ENCODE assay signal across 8 cellular contexts in genomic region chr6:41713161-41713649, GRCh38. TPM values are rescaled to one million over a fixed set of nuclear protein-coding genes. Genes with fewer than 3 reads are reported as not detected.
DNase-seq lines count a peak whose midpoint lies in the region; ATAC-seq and TF ChIP-seq lines count a peak whose summit lies in the region.

No MANE protein-coding gene starts in this region.

- H4K20me1 ChIP-seq in DOHH2 (ENCODE audit: control insufficient read depth, insufficient read depth, low read depth, low read length): peaks cover 4% of the 10 kb centered on the region; the same call in 1 of the 2 replicates

- DNase-seq in ascending aorta (ENCODE audit: low spot score in 2 of 2) (peak in 1 of 2 donors; percentile 74), lower lobe of right lung (peak; percentile 76), activated T-cell treated with anti-CD3 and anti-CD28 coated beads for 4 hours (no peak), NCI-H187 (lab: John Stamatoyannopoulos, UW) (no peak), Peyer's patch (no peak)

- peaks cover 64% of the 10 kb centered on the region for H3K4me1 ChIP-seq in DOHH2 (ENCODE audit: control insufficient read depth, low read length)
- H3K4me1 ChIP-seq in ascending aorta: peaks cover 22 to 46% of the 10 kb centered on the region in 2 donors
- peaks cover 52% of the 10 kb centered on the region for H3K4me1 ChIP-seq in lower lobe of right lung
- H3K4me1 ChIP-seq in Peyer's patch: peaks cover 0 to 25% (median 23%) of the 10 kb centered on the region in 4 donors

- H3K4me2 ChIP-seq in DOHH2 (ENCODE audit: low read length): peak overlapping the region; percentile 40

- H3K79me2 ChIP-seq in DOHH2 (ENCODE audit: control insufficient read depth, low read length): peaks cover 71% of the 10 kb centered on the region

- no peaks in the 10 kb centered on the region for H3K27me3 ChIP-seq in DOHH2 (ENCODE audit: control insufficient read depth, low read length)
- no peaks in the 10 kb centered on the region for H3K27me3 ChIP-seq in ascending aorta
- H3K27me3 ChIP-seq in lower lobe of right lung (ENCODE audit: low read depth): no peaks in the 10 kb centered on the region
- H3K27me3 ChIP-seq in Peyer's patch: no peaks in the 10 kb centered on the region

- peaks cover 8% of the 10 kb centered on the region; the same call in 1 of the 2 replicates for H3F3A ChIP-seq in DOHH2 (ENCODE audit: control insufficient read depth, insufficient read depth)

- no peak for TF ChIP-seq CTCF in DOHH2 (IDR thresholded peaks at IDR 0.05; ENCODE audit: low read depth, low read length, poor library complexity, severe bottlenecking)
- TF ChIP-seq CTCF in ascending aorta (IDR thresholded peaks at IDR 0.05): no peak
- TF ChIP-seq CTCF in lower lobe of right lung (IDR thresholded peaks at IDR 0.05): no peak
- no peak for TF ChIP-seq CTCF in Peyer's patch (IDR thresholded peaks at IDR 0.05)

- H3K4me3 ChIP-seq in DOHH2 (ENCODE audit: low read length) (no peak overlapping the region), ascending aorta (peak overlapping the region in 1 of 2 donors; percentile 11), lower lobe of right lung (no peak overlapping the region), Peyer's patch (no peak overlapping the region)

- no peaks in the 10 kb centered on the region for H3K9me2 ChIP-seq in DOHH2 (replicated peaks; ENCODE audit: control insufficient read depth, low read length)

- ATAC-seq in HG03097 (IDR thresholded peaks at IDR 0.05; ENCODE audit: low FRiP score, unreplicated experiment) (peak; percentile 3), lower lobe of right lung (peak; percentile 81 to 89), HG03196 (IDR thresholded peaks at IDR 0.05; ENCODE audit: unreplicated experiment) (no peak)

- H3K9me3 ChIP-seq in DOHH2 (ENCODE audit: control insufficient read depth, insufficient read depth, low read length) (no peaks in the 10 kb centered on the region), ascending aorta (no peaks in the 10 kb centered on the region), lower lobe of right lung (no peaks in the 10 kb centered on the region), Peyer's patch (no peaks in the 10 kb centered on the region)

- H3K36me3 ChIP-seq in DOHH2 (ENCODE audit: control insufficient read depth, low read length) (peaks cover 14% of the 10 kb centered on the region), ascending aorta (no peaks in the 10 kb centered on the region), lower lobe of right lung (peaks cover 4% of the 10 kb centered on the region), Peyer's patch (no peaks in the 10 kb centered on the region)

- no peak for TF ChIP-seq POLR2A in Peyer's patch (IDR thresholded peaks at IDR 0.05)

- H3K27ac ChIP-seq in DOHH2 (ENCODE audit: low read depth, low read length) (peak overlapping the region; percentile 7; the same call in 1 of the 2 replicates), ascending aorta (peak overlapping the region; percentile 86 to 90), lower lobe of right lung (peak overlapping the region; percentile 53), Peyer's patch (peak overlapping the region in 2 of 4 donors; percentile 22 to 73)

- intact Hi-C loops in ascending aorta (cut with DNase I): loop anchor here (1.0 kb wide), 1 partner anchor 20 kb away; no protein-coding TSS in a partner anchor
- intact Hi-C loops in lower lobe of right lung (cut with DNase I): no loop called here

RNA-seq across cellular contexts. Expression of gene TFEB, which starts 22.2 kb away (rescaled TPM):
- total RNA-seq in ascending aorta (18.6 TPM), lower lobe of right lung (36.5 TPM), Peyer's patch (10 to 100 TPM; 17.6 to 47.9 (median 22.9) TPM)

RNA-seq across cellular contexts. Expression of gene PGC, which starts 34.0 kb away (rescaled TPM):
- total RNA-seq in ascending aorta: 0.53 TPM
- total RNA-seq in lower lobe of right lung: 947 TPM
- total RNA-seq in Peyer's patch: not detected

Comparison
In these comparisons a context has a peak if more than half of its experiments do, and no peak if none do; other contexts are left out.
1. RNA of gene PGC, which starts 34.0 kb away (total RNA-seq): 947 TPM in lower lobe of right lung (single experiment); 0.53 TPM in ascending aorta (single experiment) and not detected in Peyer's patch; every median in the first group is over 100 times any median in the second.